24 cellular contexts compared by ENCODE assay signal in genomic region chr7:42753322-42753721, GRCh38.
DNase-seq lines count a peak whose midpoint lies in the region; TF ChIP-seq lines count a peak whose summit lies in the region.
"Had no signal": no experiment of that assay in that cellular context is flagged by ENCODE, and none has a peak within 500 bp of the region (broad histone marks: within the 10 kb centered on the region; RNA-seq: fewer than 3 reads in every experiment).

No MANE protein-coding gene starts in this region.

- no peak overlapping the region for H3K4me3 Mint-ChIP-seq in mesothelial cell of epicardium
- H3K4me3 Mint-ChIP-seq in T-helper 2 cell treated with Interferon-gamma antibody and Interleukin-4, amounts not matched to agents 5 μg/mL and 100 μg/mL, for 36 hours, result no peak overlapping the region
- H3K4me3 Mint-ChIP-seq: activated CD4-positive, alpha-beta memory T cell treated with anti-CD3 and anti-CD28 coated beads, Interleukin-2, amount 10 ng/mL, durations not matched to agents 7 days and 5 days; CD8-positive, alpha-beta memory T cell; immature natural killer cell; stimulated activated naive CD8-positive, alpha-beta T cell treated with anti-CD3 and anti-CD28 coated beads, Interleukin-15, Interleukin-2, amounts not matched to agents 100 ng/mL and 50 ng/mL, for 24 hours had no signal

- H3K27me3 Mint-ChIP-seq in mesothelial cell of epicardium (ENCODE audit: low read depth), result no peaks in the 10 kb centered on the region
- no peaks in the 10 kb centered on the region for H3K27me3 Mint-ChIP-seq in T-helper 2 cell treated with Interferon-gamma antibody and Interleukin-4, amounts not matched to agents 5 μg/mL and 100 μg/mL, for 36 hours (ENCODE audit: low read depth)
- H3K27me3 Mint-ChIP-seq: activated CD4-positive, alpha-beta memory T cell treated with anti-CD3 and anti-CD28 coated beads, Interleukin-2, amount 10 ng/mL, durations not matched to agents 7 days and 5 days had no signal

- BruUV-seq in mammary epithelial cell (replicated peaks; lab: Mats Ljungman, UMichigan) (no TSS peak), A673 (replicated peaks; lab: Mats Ljungman, UMichigan) (no TSS peak)

- TF ChIP-seq CTCF in breast epithelium (IDR thresholded peaks at IDR 0.05) (no peak), mammary epithelial cell (conservative IDR thresholded peaks at IDR 0.05 in 1 of 2, IDR thresholded peaks at IDR 0.05 in 1 of 2; ENCODE audit: extremely low read depth in 1 of 2, insufficient read depth in 1 of 2, low read depth in 1 of 2, low read length in 2 of 2) (no peak), mesothelial cell of epicardium (IDR thresholded peaks at IDR 0.05; ENCODE audit: unreplicated experiment) (no peak), A673 (conservative IDR thresholded peaks at IDR 0.05; ENCODE audit: low read depth, low read length) (no peak)

- no peak overlapping the region for H3K9ac ChIP-seq in mammary epithelial cell (ENCODE audit: insufficient read depth, low read length)
- H3K9ac ChIP-seq: GM23248, KMS-11 had no signal

- no peaks in the 10 kb centered on the region for H3K36me3 ChIP-seq in breast epithelium
- no peaks in the 10 kb centered on the region for H3K36me3 ChIP-seq in mammary epithelial cell (ENCODE audit: insufficient read depth, low read length)
- no peaks in the 10 kb centered on the region for H3K36me3 ChIP-seq in A673 (ENCODE audit: insufficient read depth, low read length, poor library complexity, severe bottlenecking)
- H3K36me3 ChIP-seq: cardiac muscle cell, gastroesophageal sphincter, transverse colon had no signal

- peak overlapping the region; percentile 58 for H3K27ac Mint-ChIP-seq in mesothelial cell of epicardium
- H3K27ac Mint-ChIP-seq in T-helper 2 cell treated with Interferon-gamma antibody and Interleukin-4, amounts not matched to agents 5 μg/mL and 100 μg/mL, for 36 hours, result no peak overlapping the region
- H3K27ac Mint-ChIP-seq: activated CD4-positive, alpha-beta memory T cell treated with anti-CD3 and anti-CD28 coated beads, Interleukin-2, amount 10 ng/mL, durations not matched to agents 7 days and 5 days; activated naive CD4-positive, alpha-beta T cell treated with anti-CD3 and anti-CD28 coated beads, Interleukin-2, amount 50 U/mL, for 72 hours; activated T-helper 2 cell treated with anti-CD3 and anti-CD28 coated beads, Interferon-gamma antibody, Interleukin-2, Interleukin-4, amounts not matched to agents 10 μg/mL and 5 μg/mL and 100 μg/mL, durations not matched to agents 14 hours and 24 hours and 36 hours; CD8-positive, alpha-beta memory T cell; immature natural killer cell; stimulated activated naive CD8-positive, alpha-beta T cell treated with anti-CD3 and anti-CD28 coated beads, Interleukin-15, Interleukin-2, amounts not matched to agents 100 ng/mL and 50 ng/mL, for 24 hours had no signal

- peaks cover 8% of the 10 kb centered on the region for H3K9me3 Mint-ChIP-seq in mesothelial cell of epicardium
- peaks cover 3% of the 10 kb centered on the region for H3K9me3 Mint-ChIP-seq in T-helper 2 cell treated with Interferon-gamma antibody and Interleukin-4, amounts not matched to agents 5 μg/mL and 100 μg/mL, for 36 hours
- H3K9me3 Mint-ChIP-seq: activated CD4-positive, alpha-beta memory T cell treated with anti-CD3 and anti-CD28 coated beads, Interleukin-2, amount 10 ng/mL, durations not matched to agents 7 days and 5 days had no signal

- H3K9me3 ChIP-seq in breast epithelium, result peaks cover 0 to 1% of the 10 kb centered on the region in 2 donors
- H3K9me3 ChIP-seq in mammary epithelial cell (replicated peaks; ENCODE audit: insufficient read depth, low read length), result no peaks in the 10 kb centered on the region
- no peaks in the 10 kb centered on the region for H3K9me3 ChIP-seq in A673 (ENCODE audit: low read depth, low read length, poor library complexity, severe bottlenecking)
- H3K9me3 ChIP-seq: gastroesophageal sphincter, transverse colon had no signal

- CTCF ChIA-PET in mammary epithelial cell (lab: Charles Lee; ENCODE audit: low non-redundant PET) (interaction anchor here (0.5 kb wide), 1 partner anchor 281 kb away, joined by 3 read pairs; no protein-coding TSS in a partner anchor), A673 (lab: Charles Lee) (no interaction called here)

- dilution Hi-C loops in mammary epithelial cell (cut with HindIII; ENCODE audit: low sequenced_read_pairs), result no loop called here

- no peaks in the 10 kb centered on the region for H3K79me2 ChIP-seq in mammary epithelial cell (ENCODE audit: insufficient read depth, low read length)

- H3K27ac ChIP-seq in breast epithelium (peak overlapping the region; percentile 40 to 48), mammary epithelial cell (ENCODE audit: insufficient read depth, low read depth, low read length) (no peak overlapping the region), A673 (ENCODE audit: low read depth, low read length, poor library complexity, severe bottlenecking) (no peak overlapping the region)
- H3K27ac ChIP-seq: 22Rv1, cardiac muscle cell, gastroesophageal sphincter, GM23248, KMS-11, SK-N-MC, transverse colon had no signal

- H3K4me2 ChIP-seq in mammary epithelial cell (ENCODE audit: insufficient read depth, low read depth, low read length), result no peak overlapping the region
- H3K4me2 ChIP-seq: KMS-11 had no signal

- H3K27me3 ChIP-seq in breast epithelium (no peaks in the 10 kb centered on the region), mammary epithelial cell (ENCODE audit: insufficient read depth, low read length) (no peaks in the 10 kb centered on the region), A673 (replicated peaks; ENCODE audit: insufficient read depth, low read depth, low read length, poor library complexity) (peaks cover 28% of the 10 kb centered on the region)
- H3K27me3 ChIP-seq: cardiac muscle cell, gastroesophageal sphincter, transverse colon had no signal

- H3K36me3 Mint-ChIP-seq in mesothelial cell of epicardium, result peaks cover 2% of the 10 kb centered on the region
- H3K36me3 Mint-ChIP-seq in T-helper 2 cell treated with Interferon-gamma antibody and Interleukin-4, amounts not matched to agents 5 μg/mL and 100 μg/mL, for 36 hours (ENCODE audit: low read depth), result no peaks in the 10 kb centered on the region
- H3K36me3 Mint-ChIP-seq: activated naive CD4-positive, alpha-beta T cell treated with anti-CD3 and anti-CD28 coated beads, Interleukin-2, amount 50 U/mL, for 72 hours; CD8-positive, alpha-beta memory T cell; immature natural killer cell had no signal

- TF ChIP-seq POLR2A in breast epithelium (IDR thresholded peaks at IDR 0.05), result no peak

- H3K4me1 ChIP-seq in breast epithelium (peaks cover 0 to 3% of the 10 kb centered on the region in 2 donors), mammary epithelial cell (ENCODE audit: insufficient read depth, low read length) (no peaks in the 10 kb centered on the region), A673 (ENCODE audit: insufficient read depth, low read length, poor library complexity, severe bottlenecking) (no peaks in the 10 kb centered on the region)
- H3K4me1 ChIP-seq: gastroesophageal sphincter had no signal

- H2AFZ ChIP-seq in mammary epithelial cell (ENCODE audit: low read depth, low read length), result no peak overlapping the region
- H2AFZ ChIP-seq: GM23248 had no signal

- intact Hi-C loops in breast epithelium (cut with DNase I; ENCODE audit: low total_unique reads), result no loop called here
- intact Hi-C loops in mammary epithelial cell (cut with micrococcal nuclease), result no loop called here
- intact Hi-C loops in A673 (cut with micrococcal nuclease; ENCODE audit: unreplicated experiment), result no loop called here

- H4K20me1 ChIP-seq in mammary epithelial cell (ENCODE audit: insufficient read depth, low read length), result no peaks in the 10 kb centered on the region

- POLR2A ChIA-PET in A673 (lab: Charles Lee; ENCODE audit: low non-redundant PET), result no interaction called here

- H3K4me3 ChIP-seq in breast epithelium (no peak overlapping the region), mammary epithelial cell (replicated peaks in 1 of 3; ENCODE audit: insufficient read depth in 1 of 3, low read depth in 2 of 3, low read length in 3 of 3) (no peak overlapping the region), A673 (ENCODE audit: low read depth, low read length, poor library complexity, severe bottlenecking) (no peak overlapping the region)
- H3K4me3 ChIP-seq: cardiac muscle cell, gastroesophageal sphincter, GM23248, SK-N-MC, transverse colon had no signal

- in situ Hi-C loops in mammary epithelial cell (cut with MboI; ENCODE audit: low sequenced_read_pairs in 2 of 2), result no loop called here

- 75% methylated on average over 3 of the region's 3 CpGs for WGBS in mammary epithelial cell (ENCODE audit: low coverage, missing lambda C conversion rate)

- DNase-seq in breast epithelium (ENCODE audit: low spot score in 2 of 2) (no peak), mammary epithelial cell (no peak), mesothelial cell of epicardium (ENCODE audit: low spot score in 2 of 2, unreplicated experiment in 2 of 2) (no peak), retina (peak; percentile 3), A673 (ENCODE audit: low spot score) (no peak), 8988T (no peak), ureter (ENCODE audit: low spot score) (no peak)
- no peak for DNase-seq in T-helper 2 cell treated with Interferon-gamma antibody and Interleukin-4, amounts not matched to agents 5 μg/mL and 100 μg/mL, for 36 hours (ENCODE audit: low spot score)
- DNase-seq: activated CD4-positive, alpha-beta memory T cell treated with anti-CD3 and anti-CD28 coated beads, Interleukin-2, amount 10 ng/mL, durations not matched to agents 7 days and 5 days; activated CD4-positive, CD25-positive, alpha-beta regulatory T cell treated with anti-CD3 and anti-CD28 coated beads, Interleukin-2, amount 50 U/mL, for 72 hours; CD8-positive, alpha-beta memory T cell; DMS 273 treated with DMSO at 0.1 percent for 48 hours; GM23248; immature natural killer cell; NCI-H146; transverse colon had no signal

- H3K4me1 Mint-ChIP-seq in mesothelial cell of epicardium, result peaks cover 11% of the 10 kb centered on the region
- no peaks in the 10 kb centered on the region for H3K4me1 Mint-ChIP-seq in T-helper 2 cell treated with Interferon-gamma antibody and Interleukin-4, amounts not matched to agents 5 μg/mL and 100 μg/mL, for 36 hours (ENCODE audit: low read depth)
- H3K4me1 Mint-ChIP-seq: activated CD4-positive, alpha-beta memory T cell treated with anti-CD3 and anti-CD28 coated beads, Interleukin-2, amount 10 ng/mL, durations not matched to agents 7 days and 5 days; CD8-positive, alpha-beta memory T cell; immature natural killer cell had no signal

Comparison
In these comparisons a context has a peak if more than half of its experiments do, and no peak if none do; other contexts are left out.
1. H3K27ac ChIP-seq: peak in breast epithelium (2 of 2); none in mammary epithelial cell (single experiment) and A673 (single experiment).